Comparison of ENCODE assay signal across 7 cellular contexts in genomic region chr17:48596735-48597491, GRCh38. TPM values are rescaled to one million over a fixed set of nuclear protein-coding genes. Genes with fewer than 3 reads are reported as not detected.
DNase-seq lines count a peak whose midpoint lies in the region; ATAC-seq, FAIRE-seq and TF ChIP-seq lines count a peak whose summit lies in the region.

No MANE protein-coding gene starts in this region.

- H3K27ac Mint-ChIP-seq in GM23338: no peak overlapping the region

- H3F3A ChIP-seq in GM23338 (replicated peaks; ENCODE audit: low read depth): peaks cover 58% of the 10 kb centered on the region

- no peak for FAIRE-seq in D721Med (lab: Jason Lieb, UNC)

- H3K4me1 ChIP-seq in GM23338 (ENCODE audit: insufficient read depth) (peaks cover 53% of the 10 kb centered on the region), SJCRH30 (0 out of 2 replicates have a peak, but pooled peaks cover 6% of the 10 kb centered on the region), skeletal muscle satellite cell (ENCODE audit: control insufficient read depth, insufficient read depth, low read length) (peaks cover 26% of the 10 kb centered on the region)

- H3K27me3 ChIP-seq in GM23338 (ENCODE audit: insufficient read depth) (peaks cover 100% of the 10 kb centered on the region), SJCRH30 (no peaks in the 10 kb centered on the region; the same call in 1 of the 2 replicates), skeletal muscle satellite cell (ENCODE audit: control insufficient read depth, insufficient read depth, low read length) (no peaks in the 10 kb centered on the region)

- no peak overlapping the region for H2AFZ ChIP-seq in GM23338

- H3K9me3 Mint-ChIP-seq in GM23338: no peaks in the 10 kb centered on the region; the same call in 2 of the 3 replicates

- H3K27ac ChIP-seq in GM23338 (ENCODE audit: low read depth): no peak overlapping the region
- H3K27ac ChIP-seq in SJCRH30: no peak overlapping the region

- H3K79me2 ChIP-seq in GM23338 (replicated peaks; ENCODE audit: insufficient read depth): no peaks in the 10 kb centered on the region

- H4K20me1 ChIP-seq in GM23338 (replicated peaks; ENCODE audit: insufficient read depth): peaks cover 52% of the 10 kb centered on the region

- H3K4me3 ChIP-seq in GM23338 (peak overlapping the region; percentile 41; the same call in 1 of the 2 replicates), SJCRH30 (peak overlapping the region; percentile 67), fibroblast of villous mesenchyme (ENCODE audit: low read depth, low read length) (peak overlapping the region; percentile 56), skeletal muscle satellite cell (ENCODE audit: low read length) (peak overlapping the region; percentile 82)

- H3K9me3 ChIP-seq in SJCRH30 (replicated peaks): no peaks in the 10 kb centered on the region
- no peaks in the 10 kb centered on the region for H3K9me3 ChIP-seq in skeletal muscle satellite cell (replicated peaks; ENCODE audit: low read length)

- H3K4me2 ChIP-seq in GM23338: peak overlapping the region; percentile 73
- H3K4me2 ChIP-seq in skeletal muscle satellite cell (ENCODE audit: low read length): peak overlapping the region; percentile 97

- H3K9me2 ChIP-seq in GM23338 (ENCODE audit: insufficient read depth): no peaks in the 10 kb centered on the region

- ATAC-seq in GM23338: peak; percentile 2; the same call in 2 of the 3 replicates

- H3K36me3 Mint-ChIP-seq in GM23338 (ENCODE audit: low read depth): peaks cover 3% of the 10 kb centered on the region; the same call in 1 of the 3 replicates

- TF ChIP-seq CTCF in GM23338 (conservative IDR thresholded peaks at IDR 0.05; ENCODE audit: low read depth in 2 of 2): peak in 1 of 2 experiments; percentile 37; a peak in 2 of 4 replicates
- no peak for TF ChIP-seq CTCF in fibroblast of villous mesenchyme (IDR thresholded peaks at IDR 0.05; ENCODE audit: insufficient read depth, low read depth, low read length)
- TF ChIP-seq CTCF in D721Med (IDR thresholded peaks at IDR 0.05; ENCODE audit: insufficient read depth, missing control alignments): no peak

- peaks cover 33% of the 10 kb centered on the region for H3K4me1 Mint-ChIP-seq in GM23338

- H3K36me3 ChIP-seq in GM23338 (ENCODE audit: insufficient read depth) (no peaks in the 10 kb centered on the region), SJCRH30 (peaks cover 2% of the 10 kb centered on the region; the same call in 1 of the 2 replicates), skeletal muscle satellite cell (ENCODE audit: insufficient read depth, low read length) (no peaks in the 10 kb centered on the region)

- peak overlapping the region; percentile 89 for H3K9ac ChIP-seq in skeletal muscle satellite cell (ENCODE audit: low read depth, low read length)

- peaks cover 100% of the 10 kb centered on the region for H3K27me3 Mint-ChIP-seq in GM23338 (ENCODE audit: insufficient read depth, low read depth, poor library complexity)

- DNase-seq in GM23338 (ENCODE audit: low spot score): peak; percentile 81
- no peak for DNase-seq in SJCRH30
- no peak for DNase-seq in fibroblast of villous mesenchyme (ENCODE audit: low read depth)
- no peak for DNase-seq in activated effector memory CD4-positive, alpha-beta T cell treated with anti-CD3 and anti-CD28 coated beads, Interleukin-2, amount 50 U/mL, for 16 hours
- DNase-seq in D721Med (ENCODE audit: insufficient read length, low spot score): no peak
- no peak for DNase-seq in NCI-H2107 treated with DMSO at 0.1 percent for 48 hours (lab: John Stamatoyannopoulos, UW; ENCODE audit: unreplicated experiment)

- peak overlapping the region; percentile 52; the same call in 1 of the 3 replicates for H3K4me3 Mint-ChIP-seq in GM23338

TF ChIP-seq in GM23338, 12 proteins besides CTCF, POLR2A, EP300 and RAD21 (continues in another document):
- TF ChIP-seq EZH2 (IDR thresholded peaks at IDR 0.05; ENCODE audit: low read depth, unreplicated experiment): peak; percentile 79
- no peak; the same call in 1 of the 2 replicates for TF ChIP-seq POLR2AphosphoS5 (IDR thresholded peaks at IDR 0.05; ENCODE audit: low read depth)
- TF ChIP-seq, protein P1, sequence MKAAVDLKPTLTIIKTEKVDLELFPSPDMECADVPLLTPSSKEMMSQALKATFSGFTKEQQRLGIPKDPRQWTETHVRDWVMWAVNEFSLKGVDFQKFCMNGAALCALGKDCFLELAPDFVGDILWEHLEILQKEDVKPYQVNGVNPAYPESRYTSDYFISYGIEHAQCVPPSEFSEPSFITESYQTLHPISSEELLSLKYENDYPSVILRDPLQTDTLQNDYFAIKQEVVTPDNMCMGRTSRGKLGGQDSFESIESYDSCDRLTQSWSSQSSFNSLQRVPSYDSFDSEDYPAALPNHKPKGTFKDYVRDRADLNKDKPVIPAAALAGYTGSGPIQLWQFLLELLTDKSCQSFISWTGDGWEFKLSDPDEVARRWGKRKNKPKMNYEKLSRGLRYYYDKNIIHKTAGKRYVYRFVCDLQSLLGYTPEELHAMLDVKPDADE (IDR thresholded peaks at IDR 0.05): no peak
- no peak for TF ChIP-seq NANOG (IDR thresholded peaks at IDR 0.05; ENCODE audit: borderline replicate concordance)
- TF ChIP-seq, protein P2, sequence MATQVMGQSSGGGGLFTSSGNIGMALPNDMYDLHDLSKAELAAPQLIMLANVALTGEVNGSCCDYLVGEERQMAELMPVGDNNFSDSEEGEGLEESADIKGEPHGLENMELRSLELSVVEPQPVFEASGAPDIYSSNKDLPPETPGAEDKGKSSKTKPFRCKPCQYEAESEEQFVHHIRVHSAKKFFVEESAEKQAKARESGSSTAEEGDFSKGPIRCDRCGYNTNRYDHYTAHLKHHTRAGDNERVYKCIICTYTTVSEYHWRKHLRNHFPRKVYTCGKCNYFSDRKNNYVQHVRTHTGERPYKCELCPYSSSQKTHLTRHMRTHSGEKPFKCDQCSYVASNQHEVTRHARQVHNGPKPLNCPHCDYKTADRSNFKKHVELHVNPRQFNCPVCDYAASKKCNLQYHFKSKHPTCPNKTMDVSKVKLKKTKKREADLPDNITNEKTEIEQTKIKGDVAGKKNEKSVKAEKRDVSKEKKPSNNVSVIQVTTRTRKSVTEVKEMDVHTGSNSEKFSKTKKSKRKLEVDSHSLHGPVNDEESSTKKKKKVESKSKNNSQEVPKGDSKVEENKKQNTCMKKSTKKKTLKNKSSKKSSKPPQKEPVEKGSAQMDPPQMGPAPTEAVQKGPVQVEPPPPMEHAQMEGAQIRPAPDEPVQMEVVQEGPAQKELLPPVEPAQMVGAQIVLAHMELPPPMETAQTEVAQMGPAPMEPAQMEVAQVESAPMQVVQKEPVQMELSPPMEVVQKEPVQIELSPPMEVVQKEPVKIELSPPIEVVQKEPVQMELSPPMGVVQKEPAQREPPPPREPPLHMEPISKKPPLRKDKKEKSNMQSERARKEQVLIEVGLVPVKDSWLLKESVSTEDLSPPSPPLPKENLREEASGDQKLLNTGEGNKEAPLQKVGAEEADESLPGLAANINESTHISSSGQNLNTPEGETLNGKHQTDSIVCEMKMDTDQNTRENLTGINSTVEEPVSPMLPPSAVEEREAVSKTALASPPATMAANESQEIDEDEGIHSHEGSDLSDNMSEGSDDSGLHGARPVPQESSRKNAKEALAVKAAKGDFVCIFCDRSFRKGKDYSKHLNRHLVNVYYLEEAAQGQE (IDR thresholded peaks at IDR 0.05; ENCODE audit: unreplicated experiment): no peak
- TF ChIP-seq JUNB (IDR thresholded peaks at IDR 0.05; ENCODE audit: unreplicated experiment): no peak

RNA-seq across cellular contexts. Expression of gene HOXB5, which starts 3.3 kb away (rescaled TPM):
- not detected in 2 replicates for total RNA-seq in GM23338 (2014; rRNA removed; shearing (Covaris generic))
- not detected in 2 replicates for polyA plus RNA-seq in GM23338 (2016; fragmentation: Nextera tagmentation; extraction: Ambion mirVana)
- total RNA-seq in SJCRH30 (2014; rRNA removed; shearing (Covaris generic)): 0.51 and 0.61 TPM in 2 replicates
- total RNA-seq in fibroblast of villous mesenchyme: 0.32 and 0.43 TPM in 2 replicates
- under 0.01 TPM in 2 replicates for total RNA-seq in skeletal muscle satellite cell (2012; rRNA removed)

RNA-seq across cellular contexts. Expression of gene HOXB3, which starts 6.9 kb away (rescaled TPM):
- 0.17 TPM in 1 of 2 replicates, not detected in the other for total RNA-seq in GM23338 (2014; rRNA removed; shearing (Covaris generic))
- not detected in 2 replicates for polyA plus RNA-seq in GM23338 (2016; fragmentation: Nextera tagmentation; extraction: Ambion mirVana)
- 7.4 and 8.8 TPM in 2 replicates for total RNA-seq in SJCRH30 (2014; rRNA removed; shearing (Covaris generic))
- 4.3 and 7.1 TPM in 2 replicates for total RNA-seq in fibroblast of villous mesenchyme
- total RNA-seq in skeletal muscle satellite cell (2012; rRNA removed): 1.1 and 6.3 TPM in 2 replicates

RNA-seq across cellular contexts. Expression of gene HOXB6, which starts 7.9 kb away (rescaled TPM):
- not detected in 2 replicates for total RNA-seq in GM23338 (2014; rRNA removed; shearing (Covaris generic))
- polyA plus RNA-seq in GM23338 (2016; fragmentation: Nextera tagmentation; extraction: Ambion mirVana): not detected in 2 replicates
- total RNA-seq in SJCRH30 (2014; rRNA removed; shearing (Covaris generic)): 6.2 and 7.5 TPM in 2 replicates
- total RNA-seq in fibroblast of villous mesenchyme: 1.3 and 1.6 TPM in 2 replicates
- 5.5 and 6.6 TPM in 2 replicates for total RNA-seq in skeletal muscle satellite cell (2012; rRNA removed)

RNA-seq across cellular contexts. Expression of gene HOXB7, which starts 13.9 kb away (rescaled TPM):
- total RNA-seq in GM23338 (2014; rRNA removed; shearing (Covaris generic)): not detected in 2 replicates
- polyA plus RNA-seq in GM23338 (2016; fragmentation: Nextera tagmentation; extraction: Ambion mirVana): not detected in 2 replicates
- total RNA-seq in SJCRH30 (2014; rRNA removed; shearing (Covaris generic)): 18.8 and 23.1 TPM in 2 replicates
- 1.7 and 2.6 TPM in 2 replicates for total RNA-seq in fibroblast of villous mesenchyme
- total RNA-seq in skeletal muscle satellite cell (2012; rRNA removed): 1.5 and 4.1 TPM in 2 replicates

RNA-seq across cellular contexts. Expression of gene HOXB8, which starts 18.2 kb away (rescaled TPM):
- total RNA-seq in GM23338 (2014; rRNA removed; shearing (Covaris generic)): not detected in 2 replicates
- polyA plus RNA-seq in GM23338 (2016; fragmentation: Nextera tagmentation; extraction: Ambion mirVana): not detected in 2 replicates
- 0.13 and 0.38 TPM in 2 replicates for total RNA-seq in SJCRH30 (2014; rRNA removed; shearing (Covaris generic))
- total RNA-seq in fibroblast of villous mesenchyme: not detected in 2 replicates
- not detected in 2 replicates for total RNA-seq in skeletal muscle satellite cell (2012; rRNA removed)
